1 cellular context compared by ENCODE assay signal in the genomic region with DNA sequence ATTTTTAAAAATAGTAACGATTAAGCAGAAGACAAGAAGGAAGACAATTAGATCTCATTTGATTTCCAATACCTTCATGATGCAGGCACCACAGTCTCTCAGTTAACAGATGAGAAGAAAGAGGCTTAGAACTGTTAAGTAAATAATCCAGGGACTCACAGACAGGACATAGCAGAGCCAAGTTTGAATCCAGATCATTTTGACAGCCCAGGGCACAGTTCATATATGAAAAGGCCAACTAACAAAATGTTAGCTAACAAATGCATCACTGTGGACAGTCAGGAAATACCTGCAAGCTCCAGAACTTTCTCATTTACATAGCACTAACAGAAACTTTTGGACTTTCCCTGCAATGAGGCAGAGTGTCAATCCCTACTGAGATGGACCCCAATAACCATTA.
TF ChIP-seq lines count a peak whose summit lies in the region.

No MANE protein-coding gene starts in this region.

TF ChIP-seq in HepG2, 621 proteins besides CTCF, POLR2A, EP300 and RAD21 (continued from another document):
- TF ChIP-seq, protein P1, sequence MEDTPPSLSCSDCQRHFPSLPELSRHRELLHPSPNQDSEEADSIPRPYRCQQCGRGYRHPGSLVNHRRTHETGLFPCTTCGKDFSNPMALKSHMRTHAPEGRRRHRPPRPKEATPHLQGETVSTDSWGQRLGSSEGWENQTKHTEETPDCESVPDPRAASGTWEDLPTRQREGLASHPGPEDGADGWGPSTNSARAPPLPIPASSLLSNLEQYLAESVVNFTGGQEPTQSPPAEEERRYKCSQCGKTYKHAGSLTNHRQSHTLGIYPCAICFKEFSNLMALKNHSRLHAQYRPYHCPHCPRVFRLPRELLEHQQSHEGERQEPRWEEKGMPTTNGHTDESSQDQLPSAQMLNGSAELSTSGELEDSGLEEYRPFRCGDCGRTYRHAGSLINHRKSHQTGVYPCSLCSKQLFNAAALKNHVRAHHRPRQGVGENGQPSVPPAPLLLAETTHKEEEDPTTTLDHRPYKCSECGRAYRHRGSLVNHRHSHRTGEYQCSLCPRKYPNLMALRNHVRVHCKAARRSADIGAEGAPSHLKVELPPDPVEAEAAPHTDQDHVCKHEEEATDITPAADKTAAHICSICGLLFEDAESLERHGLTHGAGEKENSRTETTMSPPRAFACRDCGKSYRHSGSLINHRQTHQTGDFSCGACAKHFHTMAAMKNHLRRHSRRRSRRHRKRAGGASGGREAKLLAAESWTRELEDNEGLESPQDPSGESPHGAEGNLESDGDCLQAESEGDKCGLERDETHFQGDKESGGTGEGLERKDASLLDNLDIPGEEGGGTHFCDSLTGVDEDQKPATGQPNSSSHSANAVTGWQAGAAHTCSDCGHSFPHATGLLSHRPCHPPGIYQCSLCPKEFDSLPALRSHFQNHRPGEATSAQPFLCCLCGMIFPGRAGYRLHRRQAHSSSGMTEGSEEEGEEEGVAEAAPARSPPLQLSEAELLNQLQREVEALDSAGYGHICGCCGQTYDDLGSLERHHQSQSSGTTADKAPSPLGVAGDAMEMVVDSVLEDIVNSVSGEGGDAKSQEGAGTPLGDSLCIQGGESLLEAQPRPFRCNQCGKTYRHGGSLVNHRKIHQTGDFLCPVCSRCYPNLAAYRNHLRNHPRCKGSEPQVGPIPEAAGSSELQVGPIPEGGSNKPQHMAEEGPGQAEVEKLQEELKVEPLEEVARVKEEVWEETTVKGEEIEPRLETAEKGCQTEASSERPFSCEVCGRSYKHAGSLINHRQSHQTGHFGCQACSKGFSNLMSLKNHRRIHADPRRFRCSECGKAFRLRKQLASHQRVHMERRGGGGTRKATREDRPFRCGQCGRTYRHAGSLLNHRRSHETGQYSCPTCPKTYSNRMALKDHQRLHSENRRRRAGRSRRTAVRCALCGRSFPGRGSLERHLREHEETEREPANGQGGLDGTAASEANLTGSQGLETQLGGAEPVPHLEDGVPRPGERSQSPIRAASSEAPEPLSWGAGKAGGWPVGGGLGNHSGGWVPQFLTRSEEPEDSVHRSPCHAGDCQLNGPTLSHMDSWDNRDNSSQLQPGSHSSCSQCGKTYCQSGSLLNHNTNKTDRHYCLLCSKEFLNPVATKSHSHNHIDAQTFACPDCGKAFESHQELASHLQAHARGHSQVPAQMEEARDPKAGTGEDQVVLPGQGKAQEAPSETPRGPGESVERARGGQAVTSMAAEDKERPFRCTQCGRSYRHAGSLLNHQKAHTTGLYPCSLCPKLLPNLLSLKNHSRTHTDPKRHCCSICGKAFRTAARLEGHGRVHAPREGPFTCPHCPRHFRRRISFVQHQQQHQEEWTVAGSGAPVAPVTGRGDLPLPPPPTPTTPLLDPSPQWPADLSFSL (CRISPR knock-in tag; IDR thresholded peaks at IDR 0.05): no peak
- TF ChIP-seq, protein P2, sequence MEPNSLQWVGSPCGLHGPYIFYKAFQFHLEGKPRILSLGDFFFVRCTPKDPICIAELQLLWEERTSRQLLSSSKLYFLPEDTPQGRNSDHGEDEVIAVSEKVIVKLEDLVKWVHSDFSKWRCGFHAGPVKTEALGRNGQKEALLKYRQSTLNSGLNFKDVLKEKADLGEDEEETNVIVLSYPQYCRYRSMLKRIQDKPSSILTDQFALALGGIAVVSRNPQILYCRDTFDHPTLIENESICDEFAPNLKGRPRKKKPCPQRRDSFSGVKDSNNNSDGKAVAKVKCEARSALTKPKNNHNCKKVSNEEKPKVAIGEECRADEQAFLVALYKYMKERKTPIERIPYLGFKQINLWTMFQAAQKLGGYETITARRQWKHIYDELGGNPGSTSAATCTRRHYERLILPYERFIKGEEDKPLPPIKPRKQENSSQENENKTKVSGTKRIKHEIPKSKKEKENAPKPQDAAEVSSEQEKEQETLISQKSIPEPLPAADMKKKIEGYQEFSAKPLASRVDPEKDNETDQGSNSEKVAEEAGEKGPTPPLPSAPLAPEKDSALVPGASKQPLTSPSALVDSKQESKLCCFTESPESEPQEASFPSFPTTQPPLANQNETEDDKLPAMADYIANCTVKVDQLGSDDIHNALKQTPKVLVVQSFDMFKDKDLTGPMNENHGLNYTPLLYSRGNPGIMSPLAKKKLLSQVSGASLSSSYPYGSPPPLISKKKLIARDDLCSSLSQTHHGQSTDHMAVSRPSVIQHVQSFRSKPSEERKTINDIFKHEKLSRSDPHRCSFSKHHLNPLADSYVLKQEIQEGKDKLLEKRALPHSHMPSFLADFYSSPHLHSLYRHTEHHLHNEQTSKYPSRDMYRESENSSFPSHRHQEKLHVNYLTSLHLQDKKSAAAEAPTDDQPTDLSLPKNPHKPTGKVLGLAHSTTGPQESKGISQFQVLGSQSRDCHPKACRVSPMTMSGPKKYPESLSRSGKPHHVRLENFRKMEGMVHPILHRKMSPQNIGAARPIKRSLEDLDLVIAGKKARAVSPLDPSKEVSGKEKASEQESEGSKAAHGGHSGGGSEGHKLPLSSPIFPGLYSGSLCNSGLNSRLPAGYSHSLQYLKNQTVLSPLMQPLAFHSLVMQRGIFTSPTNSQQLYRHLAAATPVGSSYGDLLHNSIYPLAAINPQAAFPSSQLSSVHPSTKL (CRISPR knock-in tag; IDR thresholded peaks at IDR 0.05): 0 out of 2 replicates have a peak, but pooled peaks have one; percentile 42
- no peak for TF ChIP-seq SMAD1 (CRISPR knock-in tag; IDR thresholded peaks at IDR 0.05; ENCODE audit: borderline replicate concordance, low read depth)
- TF ChIP-seq ZNF605 (CRISPR knock-in tag; IDR thresholded peaks at IDR 0.05): no peak
- TF ChIP-seq, protein P3, sequence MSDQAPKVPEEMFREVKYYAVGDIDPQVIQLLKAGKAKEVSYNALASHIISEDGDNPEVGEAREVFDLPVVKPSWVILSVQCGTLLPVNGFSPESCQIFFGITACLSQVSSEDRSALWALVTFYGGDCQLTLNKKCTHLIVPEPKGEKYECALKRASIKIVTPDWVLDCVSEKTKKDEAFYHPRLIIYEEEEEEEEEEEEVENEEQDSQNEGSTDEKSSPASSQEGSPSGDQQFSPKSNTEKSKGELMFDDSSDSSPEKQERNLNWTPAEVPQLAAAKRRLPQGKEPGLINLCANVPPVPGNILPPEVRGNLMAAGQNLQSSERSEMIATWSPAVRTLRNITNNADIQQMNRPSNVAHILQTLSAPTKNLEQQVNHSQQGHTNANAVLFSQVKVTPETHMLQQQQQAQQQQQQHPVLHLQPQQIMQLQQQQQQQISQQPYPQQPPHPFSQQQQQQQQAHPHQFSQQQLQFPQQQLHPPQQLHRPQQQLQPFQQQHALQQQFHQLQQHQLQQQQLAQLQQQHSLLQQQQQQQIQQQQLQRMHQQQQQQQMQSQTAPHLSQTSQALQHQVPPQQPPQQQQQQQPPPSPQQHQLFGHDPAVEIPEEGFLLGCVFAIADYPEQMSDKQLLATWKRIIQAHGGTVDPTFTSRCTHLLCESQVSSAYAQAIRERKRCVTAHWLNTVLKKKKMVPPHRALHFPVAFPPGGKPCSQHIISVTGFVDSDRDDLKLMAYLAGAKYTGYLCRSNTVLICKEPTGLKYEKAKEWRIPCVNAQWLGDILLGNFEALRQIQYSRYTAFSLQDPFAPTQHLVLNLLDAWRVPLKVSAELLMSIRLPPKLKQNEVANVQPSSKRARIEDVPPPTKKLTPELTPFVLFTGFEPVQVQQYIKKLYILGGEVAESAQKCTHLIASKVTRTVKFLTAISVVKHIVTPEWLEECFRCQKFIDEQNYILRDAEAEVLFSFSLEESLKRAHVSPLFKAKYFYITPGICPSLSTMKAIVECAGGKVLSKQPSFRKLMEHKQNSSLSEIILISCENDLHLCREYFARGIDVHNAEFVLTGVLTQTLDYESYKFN (CRISPR knock-in tag; conservative IDR thresholded peaks at IDR 0.05): 0 out of 2 replicates have a peak, but pooled peaks have one; percentile 19
- TF ChIP-seq STAT5B (CRISPR knock-in tag; IDR thresholded peaks at IDR 0.05): no peak
- no peak for TF ChIP-seq HOXD1 (CRISPR knock-in tag; IDR thresholded peaks at IDR 0.05)
- no peak for TF ChIP-seq SRY (CRISPR knock-in tag; IDR thresholded peaks at IDR 0.05)
- no peak for TF ChIP-seq SKI (IDR thresholded peaks at IDR 0.05; ENCODE audit: partially characterized antibody)
